In the genomic region with DNA sequence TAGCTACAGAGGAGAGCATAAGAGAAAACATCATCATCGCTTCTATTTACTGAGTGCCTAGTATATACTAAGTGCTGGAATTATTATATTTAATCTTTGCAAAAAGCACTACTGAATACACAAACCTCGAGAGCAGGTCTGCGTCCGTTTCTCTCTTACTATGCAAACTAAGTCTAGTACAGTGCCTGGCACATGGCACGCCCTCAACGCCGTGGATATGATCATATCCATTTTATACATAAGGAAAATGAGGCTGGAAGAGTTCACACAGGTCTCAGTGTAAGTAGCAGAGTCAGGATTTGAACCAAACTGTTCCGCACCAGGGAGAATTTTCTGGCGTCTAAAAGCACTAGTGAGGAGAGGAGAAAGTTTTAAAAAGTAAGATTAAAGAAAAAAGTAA, we compare ENCODE assay signal across 1 cellular context.
TF ChIP-seq lines count a peak whose summit lies in the region.

No MANE protein-coding gene starts in this region.

TF ChIP-seq in WTC11, 78 proteins besides CTCF, POLR2A, EP300 and RAD21 (continued from another document):
- TF ChIP-seq, protein P1, sequence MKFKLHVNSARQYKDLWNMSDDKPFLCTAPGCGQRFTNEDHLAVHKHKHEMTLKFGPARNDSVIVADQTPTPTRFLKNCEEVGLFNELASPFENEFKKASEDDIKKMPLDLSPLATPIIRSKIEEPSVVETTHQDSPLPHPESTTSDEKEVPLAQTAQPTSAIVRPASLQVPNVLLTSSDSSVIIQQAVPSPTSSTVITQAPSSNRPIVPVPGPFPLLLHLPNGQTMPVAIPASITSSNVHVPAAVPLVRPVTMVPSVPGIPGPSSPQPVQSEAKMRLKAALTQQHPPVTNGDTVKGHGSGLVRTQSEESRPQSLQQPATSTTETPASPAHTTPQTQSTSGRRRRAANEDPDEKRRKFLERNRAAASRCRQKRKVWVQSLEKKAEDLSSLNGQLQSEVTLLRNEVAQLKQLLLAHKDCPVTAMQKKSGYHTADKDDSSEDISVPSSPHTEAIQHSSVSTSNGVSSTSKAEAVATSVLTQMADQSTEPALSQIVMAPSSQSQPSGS (CRISPR knock-in tag; IDR thresholded peaks at IDR 0.05; ENCODE audit: borderline replicate concordance, low read depth): no peak
- TF ChIP-seq, protein P2, sequence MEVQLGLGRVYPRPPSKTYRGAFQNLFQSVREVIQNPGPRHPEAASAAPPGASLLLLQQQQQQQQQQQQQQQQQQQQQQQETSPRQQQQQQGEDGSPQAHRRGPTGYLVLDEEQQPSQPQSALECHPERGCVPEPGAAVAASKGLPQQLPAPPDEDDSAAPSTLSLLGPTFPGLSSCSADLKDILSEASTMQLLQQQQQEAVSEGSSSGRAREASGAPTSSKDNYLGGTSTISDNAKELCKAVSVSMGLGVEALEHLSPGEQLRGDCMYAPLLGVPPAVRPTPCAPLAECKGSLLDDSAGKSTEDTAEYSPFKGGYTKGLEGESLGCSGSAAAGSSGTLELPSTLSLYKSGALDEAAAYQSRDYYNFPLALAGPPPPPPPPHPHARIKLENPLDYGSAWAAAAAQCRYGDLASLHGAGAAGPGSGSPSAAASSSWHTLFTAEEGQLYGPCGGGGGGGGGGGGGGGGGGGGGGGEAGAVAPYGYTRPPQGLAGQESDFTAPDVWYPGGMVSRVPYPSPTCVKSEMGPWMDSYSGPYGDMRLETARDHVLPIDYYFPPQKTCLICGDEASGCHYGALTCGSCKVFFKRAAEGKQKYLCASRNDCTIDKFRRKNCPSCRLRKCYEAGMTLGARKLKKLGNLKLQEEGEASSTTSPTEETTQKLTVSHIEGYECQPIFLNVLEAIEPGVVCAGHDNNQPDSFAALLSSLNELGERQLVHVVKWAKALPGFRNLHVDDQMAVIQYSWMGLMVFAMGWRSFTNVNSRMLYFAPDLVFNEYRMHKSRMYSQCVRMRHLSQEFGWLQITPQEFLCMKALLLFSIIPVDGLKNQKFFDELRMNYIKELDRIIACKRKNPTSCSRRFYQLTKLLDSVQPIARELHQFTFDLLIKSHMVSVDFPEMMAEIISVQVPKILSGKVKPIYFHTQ (CRISPR knock-in tag; IDR thresholded peaks at IDR 0.05): no peak
- TF ChIP-seq, protein P3, sequence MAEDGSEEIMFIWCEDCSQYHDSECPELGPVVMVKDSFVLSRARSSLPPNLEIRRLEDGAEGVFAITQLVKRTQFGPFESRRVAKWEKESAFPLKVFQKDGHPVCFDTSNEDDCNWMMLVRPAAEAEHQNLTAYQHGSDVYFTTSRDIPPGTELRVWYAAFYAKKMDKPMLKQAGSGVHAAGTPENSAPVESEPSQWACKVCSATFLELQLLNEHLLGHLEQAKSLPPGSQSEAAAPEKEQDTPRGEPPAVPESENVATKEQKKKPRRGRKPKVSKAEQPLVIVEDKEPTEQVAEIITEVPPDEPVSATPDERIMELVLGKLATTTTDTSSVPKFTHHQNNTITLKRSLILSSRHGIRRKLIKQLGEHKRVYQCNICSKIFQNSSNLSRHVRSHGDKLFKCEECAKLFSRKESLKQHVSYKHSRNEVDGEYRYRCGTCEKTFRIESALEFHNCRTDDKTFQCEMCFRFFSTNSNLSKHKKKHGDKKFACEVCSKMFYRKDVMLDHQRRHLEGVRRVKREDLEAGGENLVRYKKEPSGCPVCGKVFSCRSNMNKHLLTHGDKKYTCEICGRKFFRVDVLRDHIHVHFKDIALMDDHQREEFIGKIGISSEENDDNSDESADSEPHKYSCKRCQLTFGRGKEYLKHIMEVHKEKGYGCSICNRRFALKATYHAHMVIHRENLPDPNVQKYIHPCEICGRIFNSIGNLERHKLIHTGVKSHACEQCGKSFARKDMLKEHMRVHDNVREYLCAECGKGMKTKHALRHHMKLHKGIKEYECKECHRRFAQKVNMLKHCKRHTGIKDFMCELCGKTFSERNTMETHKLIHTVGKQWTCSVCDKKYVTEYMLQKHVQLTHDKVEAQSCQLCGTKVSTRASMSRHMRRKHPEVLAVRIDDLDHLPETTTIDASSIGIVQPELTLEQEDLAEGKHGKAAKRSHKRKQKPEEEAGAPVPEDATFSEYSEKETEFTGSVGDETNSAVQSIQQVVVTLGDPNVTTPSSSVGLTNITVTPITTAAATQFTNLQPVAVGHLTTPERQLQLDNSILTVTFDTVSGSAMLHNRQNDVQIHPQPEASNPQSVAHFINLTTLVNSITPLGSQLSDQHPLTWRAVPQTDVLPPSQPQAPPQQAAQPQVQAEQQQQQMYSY (CRISPR knock-in tag; IDR thresholded peaks at IDR 0.05): no peak
- TF ChIP-seq, protein P4, sequence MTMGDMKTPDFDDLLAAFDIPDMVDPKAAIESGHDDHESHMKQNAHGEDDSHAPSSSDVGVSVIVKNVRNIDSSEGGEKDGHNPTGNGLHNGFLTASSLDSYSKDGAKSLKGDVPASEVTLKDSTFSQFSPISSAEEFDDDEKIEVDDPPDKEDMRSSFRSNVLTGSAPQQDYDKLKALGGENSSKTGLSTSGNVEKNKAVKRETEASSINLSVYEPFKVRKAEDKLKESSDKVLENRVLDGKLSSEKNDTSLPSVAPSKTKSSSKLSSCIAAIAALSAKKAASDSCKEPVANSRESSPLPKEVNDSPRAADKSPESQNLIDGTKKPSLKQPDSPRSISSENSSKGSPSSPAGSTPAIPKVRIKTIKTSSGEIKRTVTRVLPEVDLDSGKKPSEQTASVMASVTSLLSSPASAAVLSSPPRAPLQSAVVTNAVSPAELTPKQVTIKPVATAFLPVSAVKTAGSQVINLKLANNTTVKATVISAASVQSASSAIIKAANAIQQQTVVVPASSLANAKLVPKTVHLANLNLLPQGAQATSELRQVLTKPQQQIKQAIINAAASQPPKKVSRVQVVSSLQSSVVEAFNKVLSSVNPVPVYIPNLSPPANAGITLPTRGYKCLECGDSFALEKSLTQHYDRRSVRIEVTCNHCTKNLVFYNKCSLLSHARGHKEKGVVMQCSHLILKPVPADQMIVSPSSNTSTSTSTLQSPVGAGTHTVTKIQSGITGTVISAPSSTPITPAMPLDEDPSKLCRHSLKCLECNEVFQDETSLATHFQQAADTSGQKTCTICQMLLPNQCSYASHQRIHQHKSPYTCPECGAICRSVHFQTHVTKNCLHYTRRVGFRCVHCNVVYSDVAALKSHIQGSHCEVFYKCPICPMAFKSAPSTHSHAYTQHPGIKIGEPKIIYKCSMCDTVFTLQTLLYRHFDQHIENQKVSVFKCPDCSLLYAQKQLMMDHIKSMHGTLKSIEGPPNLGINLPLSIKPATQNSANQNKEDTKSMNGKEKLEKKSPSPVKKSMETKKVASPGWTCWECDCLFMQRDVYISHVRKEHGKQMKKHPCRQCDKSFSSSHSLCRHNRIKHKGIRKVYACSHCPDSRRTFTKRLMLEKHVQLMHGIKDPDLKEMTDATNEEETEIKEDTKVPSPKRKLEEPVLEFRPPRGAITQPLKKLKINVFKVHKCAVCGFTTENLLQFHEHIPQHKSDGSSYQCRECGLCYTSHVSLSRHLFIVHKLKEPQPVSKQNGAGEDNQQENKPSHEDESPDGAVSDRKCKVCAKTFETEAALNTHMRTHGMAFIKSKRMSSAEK (CRISPR knock-in tag; IDR thresholded peaks at IDR 0.05; ENCODE audit: borderline replicate concordance): no peak
- TF ChIP-seq SMAD3 (CRISPR knock-in tag; IDR thresholded peaks at IDR 0.05; ENCODE audit: borderline replicate concordance) (no peak), TCF7 (CRISPR knock-in tag; IDR thresholded peaks at IDR 0.05; ENCODE audit: low read depth) (no peak), NR1H2 (CRISPR knock-in tag; IDR thresholded peaks at IDR 0.05) (no peak), HMGA2 (CRISPR knock-in tag; IDR thresholded peaks at IDR 0.05) (no peak), ELF4 (CRISPR knock-in tag; IDR thresholded peaks at IDR 0.05; ENCODE audit: low read depth) (no peak), MYBL2 (CRISPR knock-in tag; IDR thresholded peaks at IDR 0.05) (no peak)
- TF ChIP-seq, protein P5, sequence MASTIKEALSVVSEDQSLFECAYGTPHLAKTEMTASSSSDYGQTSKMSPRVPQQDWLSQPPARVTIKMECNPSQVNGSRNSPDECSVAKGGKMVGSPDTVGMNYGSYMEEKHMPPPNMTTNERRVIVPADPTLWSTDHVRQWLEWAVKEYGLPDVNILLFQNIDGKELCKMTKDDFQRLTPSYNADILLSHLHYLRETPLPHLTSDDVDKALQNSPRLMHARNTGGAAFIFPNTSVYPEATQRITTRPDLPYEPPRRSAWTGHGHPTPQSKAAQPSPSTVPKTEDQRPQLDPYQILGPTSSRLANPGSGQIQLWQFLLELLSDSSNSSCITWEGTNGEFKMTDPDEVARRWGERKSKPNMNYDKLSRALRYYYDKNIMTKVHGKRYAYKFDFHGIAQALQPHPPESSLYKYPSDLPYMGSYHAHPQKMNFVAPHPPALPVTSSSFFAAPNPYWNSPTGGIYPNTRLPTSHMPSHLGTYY (CRISPR knock-in tag; IDR thresholded peaks at IDR 0.05): no peak
TF ChIP-seq in WTC11: peak in this region for 0.
